ENCODE assay signal across 23 cellular contexts in the genomic region with DNA sequence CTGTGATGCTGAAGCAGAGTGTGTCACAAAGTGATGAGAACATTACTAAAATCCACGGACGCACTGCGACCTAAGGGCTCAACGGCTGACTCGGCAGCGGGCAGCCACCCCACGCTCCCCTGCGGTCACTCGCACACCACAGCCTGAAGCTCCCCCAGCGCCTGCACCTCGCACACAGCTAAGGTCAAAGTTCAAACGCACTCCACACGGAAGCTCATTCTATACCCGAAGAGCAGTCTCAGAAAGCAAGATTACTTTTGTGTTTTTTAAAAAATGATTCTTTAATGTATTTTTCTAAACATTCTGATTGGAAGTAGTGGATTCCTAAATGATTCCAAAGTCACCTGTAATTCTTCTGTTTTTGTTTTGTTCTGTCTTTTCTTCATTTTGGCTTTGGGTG. TPM values are rescaled to one million over a fixed set of nuclear protein-coding genes. Genes with fewer than 3 reads are reported as not detected.
A peak's percentile ranks its signal among the peaks of the same experiment; 100 is the strongest.
DNase-seq lines count a peak whose midpoint lies in the region; ATAC-seq, FAIRE-seq and TF ChIP-seq lines count a peak whose summit lies in the region.
"Had no signal": no experiment of that assay in that cellular context is flagged by ENCODE, and none has a peak within 500 bp of the region (broad histone marks: within the 10 kb centered on the region; RNA-seq: fewer than 3 reads in every experiment).

No MANE protein-coding gene starts in this region.

- H2BK120ac ChIP-seq in neuronal stem cell (ENCODE audit: low read depth, low read length): no peak overlapping the region

- no peaks in the 10 kb centered on the region for H3K79me2 ChIP-seq in HepG2 (ENCODE audit: insufficient read depth, low read length)

- in situ Hi-C loops in HepG2 (cut with HindIII; ENCODE audit: extremely low pct_ligation_motif_present, low pct_unique_long_range_greater_than_20kb): no loop called here

- H3K27me3 ChIP-seq in HepG2 (ENCODE audit: control insufficient read depth in 1 of 2, insufficient read depth in 2 of 2, low read length in 2 of 2): no peaks in the 10 kb centered on the region
- H3K27me3 ChIP-seq in neuronal stem cell (ENCODE audit: control insufficient read depth in 3 of 3, insufficient read depth in 3 of 3, low read depth in 1 of 3, low read length in 3 of 3): no peaks in the 10 kb centered on the region
- H3K27me3 ChIP-seq: BLaER1, SJSA1 had no signal

- DNase-seq in HepG2 (ENCODE audit: low spot score) (peak; percentile 39), neuronal stem cell (ENCODE audit: low spot score) (no peak), A172 (ENCODE audit: low spot score) (no peak), OCI-M2 (lab: John Stamatoyannopoulos, UW; ENCODE audit: unreplicated experiment) (no peak)
- DNase-seq: ACHN; CD4-positive, alpha-beta T cell; COR-L47; DMS79; H7; MV-4-11; NCI-H1105 treated with DMSO at 0.1 percent for 48 hours; NCI-H2029 treated with DMSO at 0.1 percent for 48 hours; NCI-H2171; NCI-H446; NCI-H526; OCI-M1 had no signal

- no peak overlapping the region for H2BK12ac ChIP-seq in neuronal stem cell (ENCODE audit: low read length)

- TF ChIP-seq POLR2A in HepG2 (IDR thresholded peaks at IDR 0.05; ENCODE audit: insufficient read depth in 1 of 2, low read depth in 2 of 2, low read length in 2 of 2): no peak

- H3K4ac ChIP-seq in neuronal stem cell (ENCODE audit: low read length): no peak overlapping the region

- H3K27ac ChIP-seq in HepG2 (ENCODE audit: extremely low read length, insufficient read depth, low read length) (no peak overlapping the region), neuronal stem cell (replicated peaks; ENCODE audit: low read length) (no peak overlapping the region)
- H3K27ac ChIP-seq: BLaER1, KMS-11, SJSA1 had no signal

- H3K79me1 ChIP-seq in neuronal stem cell (ENCODE audit: low read depth, low read length): no peaks in the 10 kb centered on the region

- H3K27me3 Mint-ChIP-seq in brain: peaks cover 3% of the 10 kb centered on the region
- H3K27me3 Mint-ChIP-seq: CD4-positive, alpha-beta T cell had no signal

- FAIRE-seq in HepG2 (lab: Jason Lieb, UNC): no peak

- TF ChIP-seq CTCF in brain (conservative IDR thresholded peaks at IDR 0.05) (no peak), HepG2 (CRISPR knock-in tag; IDR thresholded peaks at IDR 0.05) (no peak)

- peaks cover 18% of the 10 kb centered on the region for H3K4me1 Mint-ChIP-seq in brain

- no peaks in the 10 kb centered on the region for H4K20me1 ChIP-seq in HepG2 (ENCODE audit: insufficient read depth, low read length)
- H4K20me1 ChIP-seq: BLaER1 had no signal

- 71% methylated on average over 14 of the region's 14 CpGs for WGBS in HepG2 (ENCODE audit: low lambda C conversion rate)
- no CpG with 5 or more reads among the region's 14 CpGs for WGBS in neuronal stem cell (ENCODE audit: extremely low coverage in 2 of 2, insufficient read length in 2 of 2, insufficient replicate concordance in 1 of 2), 2 donors

- peaks cover 70% of the 10 kb centered on the region for H3K36me3 Mint-ChIP-seq in brain

- peak overlapping the region in 3 of 5 experiments; percentile 37 to 75 (median 60) for H3K27ac Mint-ChIP-seq in brain
- H3K27ac Mint-ChIP-seq: CD4-positive, alpha-beta T cell had no signal

- no peak overlapping the region for H4K8ac ChIP-seq in neuronal stem cell (ENCODE audit: low read depth, low read length)

- intact Hi-C loops in HepG2 (cut with micrococcal nuclease; ENCODE audit: unreplicated experiment): no loop called here

- H2AFZ ChIP-seq in HepG2 (ENCODE audit: low read length) (no peak overlapping the region), neuronal stem cell (ENCODE audit: low read length) (peak overlapping the region; percentile 15)

- H4K91ac ChIP-seq in neuronal stem cell (ENCODE audit: low read depth, low read length, poor library complexity): no peak overlapping the region

- no TSS peak for BruUV-seq in HepG2 (replicated peaks; lab: Mats Ljungman, UMichigan)

- no peak overlapping the region for H3K4me3 ChIP-seq in HepG2 (replicated peaks in 1 of 3; ENCODE audit: insufficient read depth in 1 of 3, low read depth in 2 of 3, low read length in 3 of 3)
- H3K4me3 ChIP-seq in neuronal stem cell (ENCODE audit: low read length in 2 of 2): no peak overlapping the region
- H3K4me3 ChIP-seq: BLaER1, SJSA1 had no signal

- no peak overlapping the region for H2BK5ac ChIP-seq in neuronal stem cell (ENCODE audit: low read length)

- H3K9me3 Mint-ChIP-seq in brain: no peaks in the 10 kb centered on the region
- H3K9me3 Mint-ChIP-seq: CD4-positive, alpha-beta T cell had no signal

- CTCF ChIA-PET in HepG2 (lab: Yijun Ruan, JAX; ENCODE audit: low intra/inter-chr PET ratio, low total read pairs): no interaction called here

- POLR2A ChIA-PET in HepG2 (lab: Yijun Ruan, JAX): interaction anchor here (0.6 to 2.0 kb wide), 4 partner anchors 9 to 31 kb away, joined by 3 to 18 read pairs (median 4); partner anchors contain the start of gene MXD1

- H2AK5ac ChIP-seq in neuronal stem cell (ENCODE audit: low read depth, low read length): no peak overlapping the region

- no peak for TF ChIP-seq EP300 in HepG2 (IDR thresholded peaks at IDR 0.05; ENCODE audit: low read depth in 2 of 2, low read length in 2 of 2)
- no peak for TF ChIP-seq EP300 in HepG2 (CRISPR knock-in tag; IDR thresholded peaks at IDR 0.05; ENCODE audit: borderline replicate concordance)

- H3K4me1 ChIP-seq in HepG2 (ENCODE audit: insufficient read depth, low read length): peaks cover 21% of the 10 kb centered on the region
- H3K4me1 ChIP-seq in neuronal stem cell (ENCODE audit: control insufficient read depth in 2 of 2, insufficient read depth in 1 of 2, low read depth in 1 of 2, low read length in 2 of 2): peaks cover 12 to 13% of the 10 kb centered on the region in 2 donors
- H3K4me1 ChIP-seq: BLaER1 had no signal

- no peak for TF ChIP-seq RAD21 in HepG2 (CRISPR knock-in tag; IDR thresholded peaks at IDR 0.05)

- no peak overlapping the region for H3K23ac ChIP-seq in neuronal stem cell (ENCODE audit: low read depth, low read length, poor library complexity)

- peak overlapping the region; percentile 30; the same call in 1 of the 2 replicates for H3K4me2 ChIP-seq in HepG2 (ENCODE audit: low read depth, low read length)
- no peak overlapping the region for H3K4me2 ChIP-seq in neuronal stem cell (ENCODE audit: insufficient read depth, low read length, poor library complexity, severe bottlenecking)
- H3K4me2 ChIP-seq: BLaER1, KMS-11 had no signal

- no peak overlapping the region for H2BK15ac ChIP-seq in neuronal stem cell (ENCODE audit: low read length)

- H3K18ac ChIP-seq in neuronal stem cell (ENCODE audit: low read length): peak overlapping the region; percentile 68

- no peak overlapping the region for H3K14ac ChIP-seq in neuronal stem cell (ENCODE audit: low read length)

- ATAC-seq in HepG2 (peak; percentile 67), HG02610 (IDR thresholded peaks at IDR 0.05; ENCODE audit: unreplicated experiment) (no peak), HG03432 (IDR thresholded peaks at IDR 0.05; ENCODE audit: unreplicated experiment) (no peak)
- ATAC-seq: Right ventricle myocardium inferior had no signal

- H3K9ac ChIP-seq in HepG2 (ENCODE audit: insufficient read depth, low read depth, low read length) (no peak overlapping the region), neuronal stem cell (ENCODE audit: low read depth, low read length, poor library complexity) (no peak overlapping the region)
- H3K9ac ChIP-seq: BLaER1, KMS-11 had no signal

- peaks cover 22 to 53% of the 10 kb centered on the region in 2 experiments for H3K36me3 ChIP-seq in HepG2 (replicated peaks in 1 of 2; ENCODE audit: control insufficient read depth in 1 of 2, insufficient read depth in 2 of 2, low read length in 2 of 2)
- peaks cover 11 to 44% of the 10 kb centered on the region in 2 donors for H3K36me3 ChIP-seq in neuronal stem cell (replicated peaks in 1 of 2; ENCODE audit: control insufficient read depth in 2 of 2, insufficient read depth in 2 of 2, low read length in 2 of 2)

- H3K4me3 Mint-ChIP-seq in brain: peak overlapping the region in 1 of 5 experiments; percentile 57
- H3K4me3 Mint-ChIP-seq: CD4-positive, alpha-beta T cell had no signal

- no peaks in the 10 kb centered on the region for H3K9me3 ChIP-seq in HepG2 (ENCODE audit: low read length)
- H3K9me3 ChIP-seq in neuronal stem cell (replicated peaks in 1 of 2; ENCODE audit: control insufficient read depth in 2 of 2, insufficient read depth in 1 of 2, low read depth in 1 of 2, low read length in 2 of 2): peaks cover 0 to 1% of the 10 kb centered on the region in 2 donors
- H3K9me3 ChIP-seq: BLaER1, SJSA1 had no signal

RNA-seq across cellular contexts. Expression of gene ASPRV1, which starts 21.7 kb away (rescaled TPM):
- polyA plus RNA-seq in brain (ENCODE audit: insufficient read depth, low read depth, low replicate concordance) (4.1 TPM), HepG2 (2011; rRNA removed) (0.48 and 0.52 TPM in 2 replicates)
- 0.40 and 0.42 TPM in 2 replicates for total RNA-seq in HepG2 (2016; rRNA removed; fragmentation: Illumina TruSeq; extraction: Trizol)
- 0.18 TPM in 1 of 2 replicates, not detected in the other for total RNA-seq in HepG2 (2016; cell fraction: cytosol; rRNA removed; fragmentation: Illumina TruSeq; extraction: Trizol; ENCODE audit: low read depth)
- total RNA-seq in HepG2 (2016; cell fraction: insoluble cytoplasmic fraction; rRNA removed; fragmentation: Illumina TruSeq; extraction: Trizol): 0.32 and 0.40 TPM in 2 replicates
- total RNA-seq in HepG2 (2016; cell fraction: membrane; rRNA removed; fragmentation: Illumina TruSeq; extraction: Trizol): 0.28 and 0.34 TPM in 2 replicates
- 0.47 and 0.50 TPM in 2 replicates for total RNA-seq in HepG2 (2016; cell fraction: nucleus; rRNA removed; fragmentation: Illumina TruSeq; extraction: Trizol)
- 0.38 and 0.47 TPM in 2 replicates for polyA plus RNA-seq in HepG2 (2011; cell fraction: cytosol; rRNA removed)
- 1.1 and 1.8 TPM in 2 replicates for polyA plus RNA-seq in HepG2 (2011; cell fraction: nucleus; rRNA removed)
- polyA plus RNA-seq in HepG2 (2012): 0.42 and 0.52 TPM in 2 replicates
- 0.07 TPM in 1 of 2 replicates, not detected in the other for polyA plus RNA-seq in HepG2 (2016; cell fraction: cytosol; fragmentation: Illumina TruSeq; extraction: Trizol; ENCODE audit: low read depth)
- 0.32 and 0.34 TPM in 2 replicates for polyA plus RNA-seq in HepG2 (2016; cell fraction: insoluble cytoplasmic fraction; fragmentation: Illumina TruSeq; extraction: Trizol; ENCODE audit: low read depth)
- polyA plus RNA-seq in HepG2 (2016; cell fraction: membrane; fragmentation: Illumina TruSeq; extraction: Trizol; ENCODE audit: low read depth): 0.09 and 0.24 TPM in 2 replicates
- 0.92 and 1.1 TPM in 2 replicates for polyA plus RNA-seq in HepG2 (2016; cell fraction: nucleus; fragmentation: Illumina TruSeq; extraction: Trizol; ENCODE audit: insufficient read depth, low read depth)
- polyA minus RNA-seq in HepG2 (2011; rRNA and poly(A)+ RNA removed; ENCODE audit: low replicate concordance): 0.14 and 0.48 TPM in 2 replicates
- polyA minus RNA-seq in HepG2 (2011; cell fraction: cytosol; rRNA and poly(A)+ RNA removed): 0.26 TPM in 1 of 2 replicates, not detected in the other
- 0.50 and 0.52 TPM in 2 replicates for polyA minus RNA-seq in HepG2 (2011; cell fraction: nucleus; rRNA and poly(A)+ RNA removed)
- polyA plus RNA-seq in neuronal stem cell (2013, experiment 1 of 2): 0.54 TPM
- polyA plus RNA-seq in neuronal stem cell (2013, experiment 2 of 2): 0.75 TPM
- total RNA-seq in A172 (2014; rRNA removed; shearing (Covaris generic)): 0.10 TPM in 1 of 2 replicates, not detected in the other

RNA-seq across cellular contexts. Expression of gene MXD1, which starts 24.8 kb away (rescaled TPM):
- polyA plus RNA-seq in brain (ENCODE audit: insufficient read depth, low read depth, low replicate concordance) (4.7 TPM), HepG2 (2011; rRNA removed) (12.0 and 14.9 TPM in 2 replicates)
- 6.4 and 7.7 TPM in 2 replicates for total RNA-seq in HepG2 (2016; rRNA removed; fragmentation: Illumina TruSeq; extraction: Trizol)
- total RNA-seq in HepG2 (2016; cell fraction: cytosol; rRNA removed; fragmentation: Illumina TruSeq; extraction: Trizol; ENCODE audit: low read depth): 0.61 and 2.0 TPM in 2 replicates
- total RNA-seq in HepG2 (2016; cell fraction: insoluble cytoplasmic fraction; rRNA removed; fragmentation: Illumina TruSeq; extraction: Trizol): 6.1 and 7.8 TPM in 2 replicates
- 3.1 and 3.6 TPM in 2 replicates for total RNA-seq in HepG2 (2016; cell fraction: membrane; rRNA removed; fragmentation: Illumina TruSeq; extraction: Trizol)
- total RNA-seq in HepG2 (2016; cell fraction: nucleus; rRNA removed; fragmentation: Illumina TruSeq; extraction: Trizol): 11.9 and 13.4 TPM in 2 replicates
- polyA plus RNA-seq in HepG2 (2011; cell fraction: cytosol; rRNA removed): 5.2 and 7.3 TPM in 2 replicates
- polyA plus RNA-seq in HepG2 (2011; cell fraction: nucleus; rRNA removed): 15.4 and 18.9 TPM in 2 replicates
- 6.1 and 8.3 TPM in 2 replicates for polyA plus RNA-seq in HepG2 (2012)
- 0.19 and 0.38 TPM in 2 replicates for polyA plus RNA-seq in HepG2 (2016; cell fraction: cytosol; fragmentation: Illumina TruSeq; extraction: Trizol; ENCODE audit: low read depth)
- polyA plus RNA-seq in HepG2 (2016; cell fraction: insoluble cytoplasmic fraction; fragmentation: Illumina TruSeq; extraction: Trizol; ENCODE audit: low read depth): 5.4 and 6.9 TPM in 2 replicates
- 1.2 and 1.5 TPM in 2 replicates for polyA plus RNA-seq in HepG2 (2016; cell fraction: membrane; fragmentation: Illumina TruSeq; extraction: Trizol; ENCODE audit: low read depth)
- 14.2 and 17.0 TPM in 2 replicates for polyA plus RNA-seq in HepG2 (2016; cell fraction: nucleus; fragmentation: Illumina TruSeq; extraction: Trizol; ENCODE audit: insufficient read depth, low read depth)
- 5.8 and 5.9 TPM in 2 replicates for polyA minus RNA-seq in HepG2 (2011; rRNA and poly(A)+ RNA removed; ENCODE audit: low replicate concordance)
- polyA minus RNA-seq in HepG2 (2011; cell fraction: cytosol; rRNA and poly(A)+ RNA removed): 7.4 and 8.8 TPM in 2 replicates
- polyA minus RNA-seq in HepG2 (2011; cell fraction: nucleus; rRNA and poly(A)+ RNA removed): 22.0 and 25.4 TPM in 2 replicates
- polyA plus RNA-seq in neuronal stem cell (2013, experiment 1 of 2): 6.9 TPM
- polyA plus RNA-seq in neuronal stem cell (2013, experiment 2 of 2): 6.8 TPM
- total RNA-seq in A172 (2014; rRNA removed; shearing (Covaris generic)): 2.2 TPM in 2 replicates

RNA-seq across cellular contexts. Expression of gene SNRNP27, which starts 46.0 kb away (rescaled TPM):
- polyA plus RNA-seq in brain (ENCODE audit: insufficient read depth, low read depth, low replicate concordance) (55.3 TPM), HepG2 (2011; rRNA removed) (36.4 and 49.8 TPM in 2 replicates)
- 54.6 and 80.8 TPM in 2 replicates for total RNA-seq in HepG2 (2016; rRNA removed; fragmentation: Illumina TruSeq; extraction: Trizol)
- 13.0 and 15.2 TPM in 2 replicates for total RNA-seq in HepG2 (2016; cell fraction: cytosol; rRNA removed; fragmentation: Illumina TruSeq; extraction: Trizol; ENCODE audit: low read depth)
- total RNA-seq in HepG2 (2016; cell fraction: insoluble cytoplasmic fraction; rRNA removed; fragmentation: Illumina TruSeq; extraction: Trizol): 59.4 and 85.2 TPM in 2 replicates
- 21.7 and 25.5 TPM in 2 replicates for total RNA-seq in HepG2 (2016; cell fraction: membrane; rRNA removed; fragmentation: Illumina TruSeq; extraction: Trizol)
- 45.4 and 52.3 TPM in 2 replicates for total RNA-seq in HepG2 (2016; cell fraction: nucleus; rRNA removed; fragmentation: Illumina TruSeq; extraction: Trizol)
- 26.3 and 29.3 TPM in 2 replicates for polyA plus RNA-seq in HepG2 (2011; cell fraction: cytosol; rRNA removed)
- 27.6 and 33.0 TPM in 2 replicates for polyA plus RNA-seq in HepG2 (2011; cell fraction: nucleus; rRNA removed)
- polyA plus RNA-seq in HepG2 (2012): 40.3 and 60.6 TPM in 2 replicates
- polyA plus RNA-seq in HepG2 (2016; cell fraction: cytosol; fragmentation: Illumina TruSeq; extraction: Trizol; ENCODE audit: low read depth): 9.1 and 11.0 TPM in 2 replicates
- 115 and 135 TPM in 2 replicates for polyA plus RNA-seq in HepG2 (2016; cell fraction: insoluble cytoplasmic fraction; fragmentation: Illumina TruSeq; extraction: Trizol; ENCODE audit: low read depth)
- polyA plus RNA-seq in HepG2 (2016; cell fraction: membrane; fragmentation: Illumina TruSeq; extraction: Trizol; ENCODE audit: low read depth): 21.0 and 25.0 TPM in 2 replicates
- polyA plus RNA-seq in HepG2 (2016; cell fraction: nucleus; fragmentation: Illumina TruSeq; extraction: Trizol; ENCODE audit: insufficient read depth, low read depth): 62.9 and 71.3 TPM in 2 replicates
- polyA minus RNA-seq in HepG2 (2011; rRNA and poly(A)+ RNA removed; ENCODE audit: low replicate concordance): 4.8 and 7.2 TPM in 2 replicates
- 23.3 and 24.0 TPM in 2 replicates for polyA minus RNA-seq in HepG2 (2011; cell fraction: cytosol; rRNA and poly(A)+ RNA removed)
- polyA minus RNA-seq in HepG2 (2011; cell fraction: nucleus; rRNA and poly(A)+ RNA removed): 32.4 and 45.5 TPM in 2 replicates
- polyA plus RNA-seq in neuronal stem cell (2013, experiment 1 of 2): 123 TPM
- 126 TPM for polyA plus RNA-seq in neuronal stem cell (2013, experiment 2 of 2)
- total RNA-seq in A172 (2014; rRNA removed; shearing (Covaris generic)): 92.3 and 168 TPM in 2 replicates
